Comparison of ENCODE assay signal across 8 cellular contexts in the genomic region with DNA sequence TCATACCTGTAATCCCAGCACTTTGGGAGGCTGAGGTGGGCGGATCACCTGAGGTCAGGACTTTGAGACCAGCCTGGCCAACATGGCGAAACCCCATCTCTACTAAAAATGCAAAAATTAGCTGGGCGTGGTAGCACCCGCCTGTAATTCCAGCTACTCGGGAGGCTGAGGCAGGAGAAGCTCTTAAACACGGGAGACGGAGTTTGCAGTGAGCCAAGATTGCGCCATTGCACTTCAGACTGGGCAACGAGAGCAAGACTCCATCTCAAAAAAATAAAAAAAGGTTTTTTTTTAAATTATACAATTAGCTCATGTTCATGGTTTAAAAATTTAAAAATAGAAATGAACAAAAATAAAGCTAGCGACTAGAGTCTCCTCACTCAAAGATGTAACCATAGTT. TPM values are rescaled to one million over a fixed set of nuclear protein-coding genes. Genes with fewer than 3 reads are reported as not detected.
DNase-seq lines count a peak whose midpoint lies in the region; ATAC-seq and TF ChIP-seq lines count a peak whose summit lies in the region.
"Not testable (repeated sequence)": the region's sequence is repeated elsewhere in the genome, so short reads cannot be mapped to it uniquely, and the experiment has no call there.

No MANE protein-coding gene starts in this region.

- intact Hi-C loops in CD8-positive, alpha-beta T cell (cut with DNase I, micrococcal nuclease); activated naive CD4-positive, alpha-beta T cell treated with anti-CD3 and anti-CD28 coated beads for 36 hours (cut with micrococcal nuclease); cardiac septum (cut with DNase I); lower lobe of right lung (cut with DNase I): not testable (repeated sequence)

- not testable (repeated sequence) for H3K4me3 ChIP-seq in CD8-positive, alpha-beta T cell (ENCODE audit: low read depth, low read length); lower lobe of right lung

- CTCF ChIA-PET in CD8-positive, alpha-beta T cell (lab: Charles Lee): interaction anchor here (0.6 to 6.5 kb wide), 7 partner anchors 11 to 287 kb away, joined by 3 to 43 read pairs (median 4); no protein-coding TSS in a partner anchor
- CTCF ChIA-PET in activated CD4-positive, alpha-beta memory T cell treated with anti-CD3 and anti-CD28 coated beads, Interleukin-2, amount 10 ng/mL, durations not matched to agents 7 days and 5 days (lab: Charles Lee): interaction anchor here (0.8 to 2.9 kb wide), 4 partner anchors 10 to 59 kb away, joined by 3 to 16 read pairs (median 4); no protein-coding TSS in a partner anchor
- CTCF ChIA-PET in activated naive CD4-positive, alpha-beta T cell treated with anti-CD3 and anti-CD28 coated beads for 36 hours (lab: Charles Lee): interaction anchor here (0.7 to 4.4 kb wide), 6 partner anchors 10 to 139 kb away, joined by 3 to 34 read pairs (median 3); no protein-coding TSS in a partner anchor

- TF ChIP-seq CTCF in CD8-positive, alpha-beta T cell (IDR thresholded peaks at IDR 0.05); lower lobe of right lung (IDR thresholded peaks at IDR 0.05): not testable (repeated sequence)

- H3K27ac ChIP-seq in CD8-positive, alpha-beta T cell (ENCODE audit: low read depth, low read length); lower lobe of right lung: not testable (repeated sequence)

- H3K36me3 Mint-ChIP-seq in CD8-positive, alpha-beta T cell: peaks cover 84% of the 10 kb centered on the region
- H3K36me3 Mint-ChIP-seq in T-helper 1 cell treated with Interleukin-12 subunit alpha and Interleukin-12 subunit beta and Interleukin-4 antibody, amounts not matched to agents 30 μg/mL and 1 μg/mL, for 36 hours (ENCODE audit: low read depth): peaks cover 43% of the 10 kb centered on the region
- peaks cover 72% of the 10 kb centered on the region for H3K36me3 Mint-ChIP-seq in activated CD4-positive, alpha-beta memory T cell treated with anti-CD3 and anti-CD28 coated beads, Interleukin-2, amount 10 ng/mL, durations not matched to agents 7 days and 5 days (ENCODE audit: low read depth)
- H3K36me3 Mint-ChIP-seq in activated naive CD4-positive, alpha-beta T cell treated with anti-CD3 and anti-CD28 coated beads for 36 hours (ENCODE audit: low read depth): peaks cover 42% of the 10 kb centered on the region
- peaks cover 0 to 87% (median 17%) of the 10 kb centered on the region in 3 donors for H3K36me3 Mint-ChIP-seq in naive thymus-derived CD8-positive, alpha-beta T cell

- POLR2A ChIA-PET in CD8-positive, alpha-beta T cell (lab: Charles Lee): interaction anchor here (0.7 to 2.2 kb wide), 4 partner anchors 11 to 94 kb away, joined by 3 to 10 read pairs (median 3); no protein-coding TSS in a partner anchor
- POLR2A ChIA-PET in activated CD4-positive, alpha-beta memory T cell treated with anti-CD3 and anti-CD28 coated beads, Interleukin-2, amount 10 ng/mL, durations not matched to agents 7 days and 5 days (lab: Charles Lee): interaction anchor here (1.0 to 1.9 kb wide), 3 partner anchors 10 to 13 kb away, joined by 3 to 10 read pairs (median 3); no protein-coding TSS in a partner anchor
- POLR2A ChIA-PET in naive thymus-derived CD8-positive, alpha-beta T cell (lab: Charles Lee): interaction anchor here (0.8 to 6.9 kb wide), 8 partner anchors 11 to 92 kb away, joined by 3 to 85 read pairs (median 4); no protein-coding TSS in a partner anchor

- peak overlapping the region; percentile 28 for H3K27ac Mint-ChIP-seq in CD8-positive, alpha-beta T cell
- peak overlapping the region; percentile 9 for H3K27ac Mint-ChIP-seq in T-helper 1 cell treated with Interleukin-12 subunit alpha and Interleukin-12 subunit beta and Interleukin-4 antibody, amounts not matched to agents 30 μg/mL and 1 μg/mL, for 36 hours
- H3K27ac Mint-ChIP-seq in activated CD4-positive, alpha-beta memory T cell treated with anti-CD3 and anti-CD28 coated beads, Interleukin-2, amount 10 ng/mL, durations not matched to agents 7 days and 5 days: not testable (repeated sequence)
- H3K27ac Mint-ChIP-seq in activated naive CD4-positive, alpha-beta T cell treated with anti-CD3 and anti-CD28 coated beads for 36 hours: peak overlapping the region; percentile 46
- H3K27ac Mint-ChIP-seq in naive thymus-derived CD8-positive, alpha-beta T cell: peak overlapping the region in 7 of 10 donors; percentile 7 to 77 (median 41)

- H3K4me1 ChIP-seq in CD8-positive, alpha-beta T cell (ENCODE audit: insufficient read depth, low read length); lower lobe of right lung: not testable (repeated sequence)

- H3K4me1 Mint-ChIP-seq in CD8-positive, alpha-beta T cell (ENCODE audit: low read depth): peaks cover 22% of the 10 kb centered on the region
- H3K4me1 Mint-ChIP-seq in T-helper 1 cell treated with Interleukin-12 subunit alpha and Interleukin-12 subunit beta and Interleukin-4 antibody, amounts not matched to agents 30 μg/mL and 1 μg/mL, for 36 hours (ENCODE audit: low read depth): peaks cover 11% of the 10 kb centered on the region
- not testable (repeated sequence) for H3K4me1 Mint-ChIP-seq in activated CD4-positive, alpha-beta memory T cell treated with anti-CD3 and anti-CD28 coated beads, Interleukin-2, amount 10 ng/mL, durations not matched to agents 7 days and 5 days
- H3K4me1 Mint-ChIP-seq in activated naive CD4-positive, alpha-beta T cell treated with anti-CD3 and anti-CD28 coated beads for 36 hours (ENCODE audit: low read depth): peaks cover 17% of the 10 kb centered on the region
- H3K4me1 Mint-ChIP-seq in naive thymus-derived CD8-positive, alpha-beta T cell: peaks cover 11 to 40% (median 23%) of the 10 kb centered on the region in 4 donors

- H3K9me3 Mint-ChIP-seq in CD8-positive, alpha-beta T cell; T-helper 1 cell treated with Interleukin-12 subunit alpha and Interleukin-12 subunit beta and Interleukin-4 antibody, amounts not matched to agents 30 μg/mL and 1 μg/mL, for 36 hours; activated CD4-positive, alpha-beta memory T cell treated with anti-CD3 and anti-CD28 coated beads, Interleukin-2, amount 10 ng/mL, durations not matched to agents 7 days and 5 days; activated naive CD4-positive, alpha-beta T cell treated with anti-CD3 and anti-CD28 coated beads for 36 hours; naive thymus-derived CD8-positive, alpha-beta T cell: not testable (repeated sequence)

- not testable (repeated sequence) for H3K27me3 ChIP-seq in CD8-positive, alpha-beta T cell (ENCODE audit: insufficient read depth, low read length); lower lobe of right lung (ENCODE audit: low read depth)

- H3K9me3 ChIP-seq in CD8-positive, alpha-beta T cell (ENCODE audit: low read length); lower lobe of right lung: not testable (repeated sequence)

- H3K27me3 Mint-ChIP-seq in CD8-positive, alpha-beta T cell (ENCODE audit: low read depth); T-helper 1 cell treated with Interleukin-12 subunit alpha and Interleukin-12 subunit beta and Interleukin-4 antibody, amounts not matched to agents 30 μg/mL and 1 μg/mL, for 36 hours (ENCODE audit: low read depth); activated CD4-positive, alpha-beta memory T cell treated with anti-CD3 and anti-CD28 coated beads, Interleukin-2, amount 10 ng/mL, durations not matched to agents 7 days and 5 days; activated naive CD4-positive, alpha-beta T cell treated with anti-CD3 and anti-CD28 coated beads for 36 hours (ENCODE audit: low read depth); naive thymus-derived CD8-positive, alpha-beta T cell: not testable (repeated sequence)

- not testable (repeated sequence) for H3K4me3 Mint-ChIP-seq in CD8-positive, alpha-beta T cell; T-helper 1 cell treated with Interleukin-12 subunit alpha and Interleukin-12 subunit beta and Interleukin-4 antibody, amounts not matched to agents 30 μg/mL and 1 μg/mL, for 36 hours; activated CD4-positive, alpha-beta memory T cell treated with anti-CD3 and anti-CD28 coated beads, Interleukin-2, amount 10 ng/mL, durations not matched to agents 7 days and 5 days; activated naive CD4-positive, alpha-beta T cell treated with anti-CD3 and anti-CD28 coated beads for 36 hours; naive thymus-derived CD8-positive, alpha-beta T cell

- ATAC-seq in CD8-positive, alpha-beta T cell; lower lobe of right lung; naive thymus-derived CD8-positive, alpha-beta T cell: not testable (repeated sequence)

- peak in 1 of 7 experiments; percentile 36 for DNase-seq in CD8-positive, alpha-beta T cell
- DNase-seq in activated CD4-positive, alpha-beta memory T cell treated with anti-CD3 and anti-CD28 coated beads, Interleukin-2, amount 10 ng/mL, durations not matched to agents 7 days and 5 days: peak; percentile 11
- DNase-seq in activated naive CD4-positive, alpha-beta T cell treated with anti-CD3 and anti-CD28 coated beads for 36 hours; naive thymus-derived CD8-positive, alpha-beta T cell: not testable (repeated sequence)
- DNase-seq in cardiac septum (ENCODE audit: low spot score) (peak; percentile 22), lower lobe of right lung (peak; percentile 47), ureter (ENCODE audit: low spot score) (peak; percentile 15)

- H3K36me3 ChIP-seq in CD8-positive, alpha-beta T cell (ENCODE audit: insufficient read depth, low read length): peaks cover 60% of the 10 kb centered on the region
- H3K36me3 ChIP-seq in lower lobe of right lung: peaks cover 75% of the 10 kb centered on the region

RNA-seq across cellular contexts. Expression of a gene that starts 43.3 kb away (rescaled TPM):
- 10 to 100 TPM; 20.6 to 22.7 TPM for total RNA-seq in CD8-positive, alpha-beta T cell
- 10 to 100 TPM; 69.6 to 71.4 TPM for total RNA-seq in activated CD4-positive, alpha-beta memory T cell treated with anti-CD3 and anti-CD28 coated beads, Interleukin-2, amount 10 ng/mL, durations not matched to agents 7 days and 5 days
- total RNA-seq in activated naive CD4-positive, alpha-beta T cell treated with anti-CD3 and anti-CD28 coated beads for 36 hours: 10 to 100 TPM; 62.7 to 68.3 TPM
- 1.1 TPM for total RNA-seq in cardiac septum
- total RNA-seq in lower lobe of right lung: 5.3 TPM
- total RNA-seq in naive thymus-derived CD8-positive, alpha-beta T cell: 10 to 100 TPM; 62.1 to 64.0 TPM
- polyA plus RNA-seq in naive thymus-derived CD8-positive, alpha-beta T cell: 100 to 1,000 TPM in 2 of 3 donors, 10 to 100 TPM in 1; 86.7 to 208 (median 145) TPM
- 3.0 TPM for total RNA-seq in ureter
